1 cellular context compared by ENCODE assay signal in the genomic region with DNA sequence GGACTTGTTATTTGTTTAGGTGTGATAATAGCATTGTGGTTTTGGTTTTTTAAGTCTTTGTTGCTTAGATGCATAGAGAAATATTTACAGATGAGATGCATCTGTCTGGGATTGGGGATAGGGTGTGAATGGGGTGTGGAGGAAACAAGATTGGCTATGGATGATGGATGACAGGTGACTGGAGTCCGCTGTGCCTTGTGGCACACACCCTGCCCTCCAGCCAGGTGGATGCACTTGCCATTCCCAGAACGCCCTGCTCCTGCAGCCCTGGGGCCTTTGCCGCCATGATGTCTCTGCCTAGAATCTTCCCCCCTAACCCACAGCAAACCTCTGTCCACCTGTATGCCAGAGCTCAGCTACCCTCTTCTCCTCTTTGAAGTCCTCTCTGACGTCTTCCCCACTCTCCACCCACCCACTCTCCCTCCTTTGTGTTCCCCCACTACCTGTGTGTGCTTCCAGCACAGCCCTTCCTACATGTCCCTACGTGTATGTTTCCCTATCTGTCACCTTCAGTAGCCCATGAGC.
TF ChIP-seq lines count a peak whose summit lies in the region.

No MANE protein-coding gene starts in this region.

TF ChIP-seq in IMR-90, 13 proteins besides CTCF, POLR2A, EP300 and RAD21 (continued from another document):
- TF ChIP-seq, protein P1, sequence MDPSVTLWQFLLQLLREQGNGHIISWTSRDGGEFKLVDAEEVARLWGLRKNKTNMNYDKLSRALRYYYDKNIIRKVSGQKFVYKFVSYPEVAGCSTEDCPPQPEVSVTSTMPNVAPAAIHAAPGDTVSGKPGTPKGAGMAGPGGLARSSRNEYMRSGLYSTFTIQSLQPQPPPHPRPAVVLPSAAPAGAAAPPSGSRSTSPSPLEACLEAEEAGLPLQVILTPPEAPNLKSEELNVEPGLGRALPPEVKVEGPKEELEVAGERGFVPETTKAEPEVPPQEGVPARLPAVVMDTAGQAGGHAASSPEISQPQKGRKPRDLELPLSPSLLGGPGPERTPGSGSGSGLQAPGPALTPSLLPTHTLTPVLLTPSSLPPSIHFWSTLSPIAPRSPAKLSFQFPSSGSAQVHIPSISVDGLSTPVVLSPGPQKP (IDR thresholded peaks at IDR 0.05; ENCODE audit: borderline replicate concordance, low read depth, low read length) = no peak
